In the genomic region with DNA sequence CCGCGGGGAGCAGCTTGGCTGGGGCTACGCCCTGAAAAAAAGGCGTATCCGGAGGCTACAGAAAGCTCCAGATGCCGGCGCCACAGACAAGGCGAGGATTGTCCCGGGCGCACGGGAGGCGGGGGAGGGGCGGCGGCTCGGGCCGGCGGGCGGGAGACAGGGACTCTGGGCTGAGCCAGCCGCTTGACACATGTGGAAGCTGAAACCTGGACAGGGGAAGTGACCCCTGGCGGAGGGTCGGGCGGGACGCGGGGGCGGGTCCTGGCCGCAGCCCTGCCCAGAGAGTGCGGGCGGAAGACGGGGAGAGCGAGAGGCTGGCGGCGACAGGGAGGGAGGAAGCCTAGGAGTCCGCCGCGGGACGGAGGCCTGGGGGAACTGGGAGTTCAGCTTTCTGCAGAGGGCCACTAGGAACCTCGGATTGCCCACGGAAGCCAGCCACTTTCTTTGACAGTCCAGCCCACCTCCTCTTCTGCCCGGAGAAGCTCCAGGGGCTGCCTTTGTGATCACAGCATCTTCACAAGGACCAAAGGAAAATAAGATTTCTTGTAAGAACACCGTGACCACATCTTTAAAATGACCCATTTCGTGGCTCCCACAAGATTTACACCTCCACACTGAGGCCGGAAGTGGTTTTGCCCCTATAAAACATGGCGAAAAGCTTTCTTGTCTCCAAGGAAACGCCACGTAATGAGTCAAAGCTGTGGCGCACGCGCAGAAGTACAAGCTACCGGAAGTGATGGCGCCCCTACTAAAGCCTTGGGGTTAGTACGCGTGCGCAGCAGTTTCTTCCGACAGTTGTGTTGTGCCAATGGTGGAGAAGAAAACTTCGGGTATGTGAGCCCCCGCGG, we compare ENCODE assay signal across 8 cellular contexts. TPM values are rescaled to one million over a fixed set of nuclear protein-coding genes. Genes with fewer than 3 reads are reported as not detected.
DNase-seq lines count a peak whose midpoint lies in the region; ATAC-seq, FAIRE-seq and TF ChIP-seq lines count a peak whose summit lies in the region.

Gene PLOD3, minus strand, starts transcription at position 194 of the 848 bp plus-strand sequence. CDS start 307 bp downstream, outside the sequence.
Gene ZNHIT1, plus strand, starts transcription at position 778 of the 848 bp plus-strand sequence. Its CDS starts 31 bp downstream, at position 809.

- TF ChIP-seq CTCF in BE2C (IDR thresholded peaks at IDR 0.05; ENCODE audit: low read depth, low read length), result no peak

- peak; percentile 61 for ATAC-seq in HG03460 (IDR thresholded peaks at IDR 0.05; ENCODE audit: unreplicated experiment)

- H3K27me3 ChIP-seq in BE2C, result no peaks in the 10 kb centered on the region

- H3K4me1 ChIP-seq in BE2C, result peaks cover 3% of the 10 kb centered on the region; the same call in 1 of the 2 replicates

- peak; percentile 96 for DNase-seq in BE2C
- DNase-seq in GM19240 (ENCODE audit: insufficient read length, low spot score), result peak; percentile 100
- peak; percentile 98 to 99 for DNase-seq in NCI-H526 (lab: John Stamatoyannopoulos, UW)
- peak; percentile 97 for DNase-seq in activated CD4-positive, alpha-beta T cell treated with anti-CD3 and anti-CD28 coated beads for 48 hours
- peak; percentile 98 for DNase-seq in kidney tubule cell (ENCODE audit: low spot score)
- peak; percentile 88 to 96 (median 92) for DNase-seq in stimulated activated CD4-positive, alpha-beta T cell treated with anti-CD3 and anti-CD28 coated beads, Interleukin-1b, Interleukin-23, amount 100 ng/mL, for 24 hours (ENCODE audit: low read depth in 4 of 4, low spot score in 1 of 4)

- H3K36me3 ChIP-seq in BE2C, result peaks cover 14% of the 10 kb centered on the region

- H3K9me3 ChIP-seq in BE2C, result no peaks in the 10 kb centered on the region

- H3K4me3 ChIP-seq in BE2C (ENCODE audit: low read depth, low read length), result peak within 1 kb of the TSS; percentile 85

- FAIRE-seq in colon (lab: Jason Lieb, UNC), result peak; percentile 21

RNA-seq across cellular contexts. Expression of gene PLOD3, which starts in this region (rescaled TPM):
- polyA plus RNA-seq in BE2C (2012; ENCODE audit: insufficient read depth, insufficient read length, low read depth), result 143 TPM

RNA-seq across cellular contexts. Expression of gene ZNHIT1, which starts in this region (rescaled TPM):
- 135 TPM for polyA plus RNA-seq in BE2C (2012; ENCODE audit: insufficient read depth, insufficient read length, low read depth)

Comparison
In these comparisons a context has a peak if more than half of its experiments do, and no peak if none do; other contexts are left out.
1. Peak in every context shown above with its lines: DNase-seq, ATAC-seq and H3K4me3 ChIP-seq.